30 cellular contexts compared by ENCODE assay signal in the genomic region with DNA sequence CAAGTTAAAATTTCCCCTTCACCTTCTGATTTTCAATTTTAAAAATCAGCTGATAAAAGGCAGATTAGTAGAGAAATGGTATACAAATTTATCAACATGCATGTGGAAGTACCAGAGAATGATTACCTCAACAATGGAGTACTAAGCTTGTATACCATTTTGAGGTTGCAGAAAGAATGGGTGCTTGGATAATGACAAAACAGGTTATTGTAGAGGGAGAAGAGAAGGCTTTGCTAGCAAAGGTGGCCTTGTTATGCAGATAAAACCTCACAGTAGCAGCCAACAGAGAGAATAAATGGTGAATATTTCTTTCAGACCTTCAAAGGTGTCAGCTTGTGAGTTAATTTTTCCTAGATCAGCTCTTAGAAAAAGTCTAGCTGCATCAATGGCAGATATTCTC.
"Had no signal": no experiment of that assay in that cellular context is flagged by ENCODE, and none has a peak within 500 bp of the region (broad histone marks: within the 10 kb centered on the region; RNA-seq: fewer than 3 reads in every experiment).

No MANE protein-coding gene starts in this region.

- H3K4me3 Mint-ChIP-seq: immature natural killer cell; memory B cell; naive B cell; natural killer cell treated with Interleukin-12 subunit alpha and Interleukin-12 subunit beta and Interleukin-15 and Interleukin-18, amount 100 ng/mL, for 72 hours; neural crest cell; stimulated activated naive CD8-positive, alpha-beta T cell treated with anti-CD3 and anti-CD28 coated beads, Interleukin-15, amount 100 ng/mL, for 72 hours had no signal

- ATAC-seq: foreskin keratinocyte; gastroesophageal sphincter; heart right ventricle; mucosa of descending colon; natural killer cell treated with Interleukin-12 subunit alpha and Interleukin-12 subunit beta and Interleukin-15 and Interleukin-18, amount 100 ng/mL, for 72 hours; sciatic nerve; stimulated activated naive CD8-positive, alpha-beta T cell treated with anti-CD3 and anti-CD28 coated beads, Interleukin-15, amount 100 ng/mL, for 72 hours; upper lobe of right lung had no signal

- H3K4me1 ChIP-seq: esophagus muscularis mucosa, foreskin keratinocyte, gastroesophageal sphincter, heart right ventricle, parathyroid adenoma, prostate gland, right atrium auricular region, suprapubic skin, transverse colon, upper lobe of right lung, uterus had no signal

- H3K27me3 Mint-ChIP-seq: memory B cell; naive B cell; natural killer cell treated with Interleukin-12 subunit alpha and Interleukin-12 subunit beta and Interleukin-15 and Interleukin-18, amount 100 ng/mL, for 72 hours; stimulated activated naive CD8-positive, alpha-beta T cell treated with anti-CD3 and anti-CD28 coated beads, Interleukin-15, amount 100 ng/mL, for 72 hours had no signal

- H3K36me3 ChIP-seq: esophagus muscularis mucosa, gastroesophageal sphincter, heart right ventricle, prostate gland, right atrium auricular region, suprapubic skin, transverse colon, upper lobe of right lung, uterus had no signal

- H3K4me3 ChIP-seq: dorsolateral prefrontal cortex, esophagus muscularis mucosa, gastroesophageal sphincter, heart right ventricle, lung, mucosa of descending colon, prostate gland, right atrium auricular region, smooth muscle cell, suprapubic skin, transverse colon, upper lobe of right lung, uterus had no signal

- H3K36me3 Mint-ChIP-seq: memory B cell had no signal

- H3K27me3 ChIP-seq: dorsolateral prefrontal cortex, esophagus muscularis mucosa, foreskin keratinocyte, gastroesophageal sphincter, heart right ventricle, right atrium auricular region, suprapubic skin, transverse colon, upper lobe of right lung, uterus had no signal

- H3K27ac ChIP-seq: dorsolateral prefrontal cortex, esophagus muscularis mucosa, foreskin keratinocyte, gastroesophageal sphincter, heart right ventricle, parathyroid adenoma, prostate gland, right atrium auricular region, suprapubic skin, transverse colon, upper lobe of right lung, uterus had no signal

- H3K4me1 Mint-ChIP-seq: immature natural killer cell; memory B cell; naive B cell; stimulated activated naive CD8-positive, alpha-beta T cell treated with anti-CD3 and anti-CD28 coated beads, Interleukin-15, amount 100 ng/mL, for 72 hours had no signal

- DNase-seq: dorsolateral prefrontal cortex; effector CD4-positive, alpha-beta T cell; foreskin keratinocyte; glutamatergic neuron; heart right ventricle; hippocampal formation; immature natural killer cell; mucosa of descending colon; naive B cell; stimulated activated CD4-positive, alpha-beta T cell treated with anti-CD3 and anti-CD28 coated beads, Interleukin-12 subunit alpha, Interleukin-12 subunit beta, amount 100 ng/mL, for 4 hours; stimulated activated CD4-positive, alpha-beta T cell treated with anti-CD3 and anti-CD28 coated beads, Interleukin-1b, Interleukin-23, amount 100 ng/mL, for 48 hours; stimulated activated CD4-positive, alpha-beta T cell treated with anti-CD3 and anti-CD28 coated beads, Interleukin-4, amount 100 ng/mL, for 1 hour; stimulated activated CD8-positive, alpha-beta memory T cell treated with anti-CD3 and anti-CD28 coated beads, Interleukin-4, amount 100 ng/mL, for 48 hours; stimulated activated naive CD4-positive, alpha-beta T cell; stimulated activated naive CD8-positive, alpha-beta T cell treated with anti-CD3 and anti-CD28 coated beads, Interleukin-15, amount 100 ng/mL, for 72 hours; transverse colon; upper lobe of right lung; uterus had no signal

- H3K27ac Mint-ChIP-seq: immature natural killer cell; memory B cell; natural killer cell treated with Interleukin-12 subunit alpha and Interleukin-12 subunit beta and Interleukin-15 and Interleukin-18, amount 100 ng/mL, for 72 hours; stimulated activated naive CD8-positive, alpha-beta T cell treated with anti-CD3 and anti-CD28 coated beads, Interleukin-15, amount 100 ng/mL, for 72 hours had no signal

- H3K9me3 ChIP-seq: mucosa of descending colon, prostate gland, suprapubic skin, transverse colon, upper lobe of right lung, uterus had no signal

- H3K9ac ChIP-seq: parathyroid adenoma had no signal
